9 cellular contexts compared by ENCODE assay signal in the genomic region with DNA sequence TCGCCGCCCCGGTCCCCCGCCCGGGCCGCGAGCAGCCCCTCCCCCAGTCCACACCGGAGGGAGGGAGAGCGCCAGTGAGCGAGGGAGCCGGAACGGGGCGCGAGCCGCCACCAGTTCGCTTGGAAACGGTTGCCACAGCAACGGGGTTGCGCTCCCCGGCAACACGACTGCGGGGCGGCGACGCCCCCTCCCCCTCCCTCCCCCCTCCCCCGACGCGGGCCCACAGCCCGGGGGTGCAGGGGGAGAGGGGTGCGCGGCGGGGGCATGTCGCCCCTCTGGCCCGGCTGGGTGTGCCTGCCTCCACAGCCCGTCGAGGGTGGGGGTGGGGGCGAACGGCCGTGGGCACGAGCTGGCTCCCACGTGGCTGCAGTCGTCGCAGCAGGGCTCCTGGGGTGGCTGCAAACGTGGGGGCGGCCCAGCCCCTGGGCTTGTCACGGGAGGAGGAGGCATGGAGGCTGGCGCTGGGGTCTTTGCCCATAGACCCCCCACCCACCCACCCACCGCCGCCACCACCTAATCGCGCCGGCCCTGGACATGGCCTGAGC. TPM values are rescaled to one million over a fixed set of nuclear protein-coding genes. Genes with fewer than 3 reads are reported as not detected.
A peak's percentile ranks its signal among the peaks of the same experiment; 100 is the strongest.
DNase-seq lines count a peak whose midpoint lies in the region; ATAC-seq, FAIRE-seq and TF ChIP-seq lines count a peak whose summit lies in the region.
"Had no signal": no experiment of that assay in that cellular context is flagged by ENCODE, and none has a peak within 500 bp of the region (broad histone marks: within the 10 kb centered on the region; RNA-seq: fewer than 3 reads in every experiment).

No MANE protein-coding gene starts in this region.

- peak overlapping the region; percentile 84 for H3K9ac ChIP-seq in GM23248
- H3K9ac ChIP-seq in K562 (ENCODE audit: insufficient read depth in 1 of 2, low read depth in 2 of 2, low read length in 2 of 2), result peak overlapping the region; percentile 53 to 95; a peak in 3 of 4 replicates

- BruUV-seq in K562 (replicated peaks; lab: Mats Ljungman, UMichigan), result no TSS peak

- no peak for TF ChIP-seq RAD21 in K562 (CRISPR knock-in tag; conservative IDR thresholded peaks at IDR 0.05 in 1 of 2, IDR thresholded peaks at IDR 0.05 in 1 of 2)

- H3K27me3 ChIP-seq in GM23248 (replicated peaks; ENCODE audit: insufficient read depth), result no peaks in the 10 kb centered on the region
- H3K27me3 ChIP-seq in K562 (ENCODE audit: control insufficient read depth in 2 of 2, insufficient read depth in 2 of 2, low read length in 2 of 2), result no peaks in the 10 kb centered on the region
- H3K27me3 ChIP-seq in spleen (replicated peaks in 1 of 7), result peaks cover 0 to 32% (median 0%) of the 10 kb centered on the region in 7 donors

- DNase-seq in GDM1 (lab: John Stamatoyannopoulos, UW) (peak; percentile 35), GM23248 (peak; percentile 76), LHCN-M2 (ENCODE audit: low read depth) (peak; percentile 48), T-helper 2 cell (peak; percentile 42 to 86 (median 74)), K562 (ENCODE audit: extremely low read depth in 1 of 4, low spot score in 3 of 4) (peak; percentile 78 to 81 (median 80)), spleen (peak; percentile 92)

- H3K4me1 ChIP-seq in GM23248 (ENCODE audit: insufficient read depth) (peaks cover 13% of the 10 kb centered on the region), K562 (replicated peaks in 1 of 2; ENCODE audit: control insufficient read depth in 2 of 2, insufficient read depth in 2 of 2, low read length in 2 of 2) (peaks cover 19 to 47% of the 10 kb centered on the region in 2 experiments), spleen (peaks cover 15 to 77% (median 48%) of the 10 kb centered on the region in 6 donors)

- in situ Hi-C loops in GM23248 (cut with MboI) (no loop called here), K562 (cut with MboI) (loop anchor here (5.0 kb wide), 1 partner anchor 55 kb away; no protein-coding TSS in a partner anchor)

- H3F3A ChIP-seq in GM23248 (ENCODE audit: insufficient read depth), result peaks cover 21% of the 10 kb centered on the region

- no peaks in the 10 kb centered on the region for H4K20me1 ChIP-seq in GM23248 (ENCODE audit: insufficient read depth)
- peaks cover 25% of the 10 kb centered on the region for H4K20me1 ChIP-seq in K562 (replicated peaks; ENCODE audit: control insufficient read depth, insufficient read depth, low read length)

- H3K79me2 ChIP-seq in GM23248 (ENCODE audit: insufficient read depth), result no peaks in the 10 kb centered on the region
- no peaks in the 10 kb centered on the region for H3K79me2 ChIP-seq in K562 (ENCODE audit: control insufficient read depth, insufficient read depth, low read length)

- TF ChIP-seq CTCF in K562 (IDR thresholded peaks at IDR 0.05 in 2 of 3, conservative IDR thresholded peaks at IDR 0.05 in 1 of 3; ENCODE audit: insufficient read depth in 2 of 3, low read depth in 1 of 3, low read length in 3 of 3), result no peak
- no peak for TF ChIP-seq CTCF in spleen (IDR thresholded peaks at IDR 0.05 in 8 of 11, conservative IDR thresholded peaks at IDR 0.05 in 3 of 11)

- intact Hi-C loops in K562 (cut with micrococcal nuclease) (loop anchor here (2.0 kb wide), 1 partner anchor 332 kb away; no protein-coding TSS in a partner anchor), spleen (cut with DNase I; ENCODE audit: low total_unique reads) (no loop called here)

- TF ChIP-seq EP300 in K562 (IDR thresholded peaks at IDR 0.05; ENCODE audit: low read length), result no peak

- H3K4me3 ChIP-seq in GM23248 (peak overlapping the region; percentile 73), K562 (peak overlapping the region; percentile 62), iPS-18c (ENCODE audit: insufficient read depth, low read depth, low read length) (peak overlapping the region; percentile 72), spleen (peak overlapping the region; percentile 41 to 83 (median 55))

- peaks cover 3% of the 10 kb centered on the region for H3K9me1 ChIP-seq in K562 (ENCODE audit: control insufficient read depth, insufficient read depth, low read length)

- no peak for FAIRE-seq in K562 (lab: Jason Lieb, UNC)
- FAIRE-seq: endometrium had no signal

- POLR2A ChIA-PET in K562 (lab: Yijun Ruan, JAX), result interaction anchor here (1.2 to 11.8 kb wide), 5 partner anchors 10 to 45 kb away, joined by 4 to 210 read pairs (median 10); a partner anchor contains a TSS

- H3K9me3 ChIP-seq in GM23248 (ENCODE audit: low read depth) (no peaks in the 10 kb centered on the region), K562 (replicated peaks; ENCODE audit: control insufficient read depth, insufficient read depth, low read depth, low read length) (no peaks in the 10 kb centered on the region), iPS-18c (ENCODE audit: control insufficient read depth, insufficient read depth, low read length) (peaks cover 4% of the 10 kb centered on the region), spleen (no peaks in the 10 kb centered on the region)

- H3K4me2 ChIP-seq in GM23248 (ENCODE audit: unreplicated experiment) (peak overlapping the region; percentile 69), K562 (ENCODE audit: insufficient read depth, low read length) (peak overlapping the region; percentile 81; the same call in 1 of the 2 replicates)

- 0 to 3% methylated on average over 5 to 24 of the region's 52 CpGs for WGBS in GM23248 (ENCODE audit: low coverage in 1 of 2, low lambda C conversion rate in 2 of 2, missing lambda C conversion rate in 2 of 2), 2 experiments
- WGBS in K562 (ENCODE audit: insufficient coverage, low coverage, missing lambda C conversion rate), result 15% methylated on average over 6 of the region's 52 CpGs
- 0 to 3% (median 0%) methylated on average over 4 to 46 of the region's 52 CpGs for WGBS in spleen, 5 donors

- H3K27ac ChIP-seq in GM23248, result peak overlapping the region; percentile 27
- peak overlapping the region; percentile 59; the same call in 1 of the 3 replicates for H3K27ac ChIP-seq in K562 (ENCODE audit: extremely low read depth, low read depth, low read length)
- peak overlapping the region in 7 of 8 donors; percentile 67 to 88 (median 79) for H3K27ac ChIP-seq in spleen

- H3K36me3 ChIP-seq in GM23248 (ENCODE audit: low read depth) (no peaks in the 10 kb centered on the region), K562 (ENCODE audit: control insufficient read depth, insufficient read depth, low read length) (peaks cover 11% of the 10 kb centered on the region; the same call in 1 of the 3 replicates), spleen (peaks cover 0 to 21% (median 11%) of the 10 kb centered on the region in 6 donors)

- no peaks in the 10 kb centered on the region for H3K9me2 ChIP-seq in GM23248 (ENCODE audit: insufficient read depth)

- TF ChIP-seq POLR2A in K562 (conservative IDR thresholded peaks at IDR 0.05) (no peak), spleen (IDR thresholded peaks at IDR 0.05) (no peak)

- ATAC-seq in K562 (peak; percentile 21), GM18873 (IDR thresholded peaks at IDR 0.05; ENCODE audit: low FRiP score, unreplicated experiment) (no peak)

- CTCF ChIA-PET in K562 (lab: Yijun Ruan, JAX; ENCODE audit: low intra/inter-chr PET ratio), result interaction anchor here (1.9 kb wide), 1 partner anchor 43 kb away, joined by 9 read pairs; no protein-coding TSS in a partner anchor

- H2AFZ ChIP-seq in GM23248 (peak overlapping the region; percentile 68; the same call in 1 of the 2 replicates), K562 (ENCODE audit: low read depth, low read length) (peak overlapping the region; percentile 44; the same call in 1 of the 2 replicates)

RNA-seq across cellular contexts. Expression of a gene that starts 0.5 kb away (rescaled TPM):
- total RNA-seq in GM23248 (2014; rRNA removed; shearing (Covaris generic)), result 23.9 and 24.8 TPM in 2 replicates
- 10.5 and 11.1 TPM in 2 replicates for polyA plus RNA-seq in GM23248 (2016; fragmentation: Nextera tagmentation; extraction: Ambion mirVana)
- 48.0 and 55.4 TPM in 2 replicates for total RNA-seq in LHCN-M2 (2014; rRNA removed)
- polyA plus RNA-seq in LHCN-M2 (2012), result 15.5 TPM
- 1.6 TPM in 1 of 2 replicates, not detected in the other for total RNA-seq in K562 (2011; cell fraction: chromatin; rRNA removed; ENCODE audit: low replicate concordance)
- total RNA-seq in K562 (2011; cell fraction: nucleolus; rRNA removed), result 3.3 and 4.7 TPM in 2 replicates
- total RNA-seq in K562 (2011; cell fraction: nucleoplasm; rRNA removed), result 1.0 and 1.9 TPM in 2 replicates
- 11.3 and 14.9 TPM in 2 replicates for total RNA-seq in K562 (2014; rRNA removed)
- not detected in 2 replicates for total RNA-seq in K562 (2014; rRNA removed; fragmentation: Illumina TruSeq; extraction: Trizol)
- 0.80 and 1.2 TPM in 2 replicates for total RNA-seq in K562 (2015; rRNA removed; fragmentation: Illumina TruSeq; extraction: Trizol)
- 9.7 and 10.4 TPM in 2 replicates for total RNA-seq in K562 (2021)
- polyA plus RNA-seq in K562 (2011; rRNA removed), result 0.92 and 1.0 TPM in 2 replicates
- polyA plus RNA-seq in K562 (2011; cell fraction: cytosol; rRNA removed), result 3.5 and 22.1 TPM in 2 replicates
- 3.3 and 7.7 TPM in 2 replicates for polyA plus RNA-seq in K562 (2011; cell fraction: nucleus; rRNA removed)
- polyA plus RNA-seq in K562 (2012), result 2.3 and 4.3 TPM in 2 replicates
- 0.24 TPM in 1 of 2 replicates, not detected in the other for polyA plus RNA-seq in K562 (2014; fragmentation: Illumina TruSeq; extraction: Trizol)
- polyA plus RNA-seq in K562 (2014; fragmentation: Nextera tagmentation; extraction: Ambion mirVana), result not detected
- 10.9 and 11.2 TPM in 2 replicates for polyA plus RNA-seq in K562 (2014; rRNA removed)
- not detected in 2 replicates for polyA minus RNA-seq in K562 (2011; rRNA and poly(A)+ RNA removed)
- 3.3 and 6.1 TPM in 2 replicates for polyA minus RNA-seq in K562 (2011; cell fraction: cytosol; rRNA and poly(A)+ RNA removed)
- polyA minus RNA-seq in K562 (2011; cell fraction: nucleus; rRNA and poly(A)+ RNA removed), result 2.1 and 2.6 TPM in 2 replicates
- 1 to 10 TPM in 6 of 7 donors, not detected in 1; 2.6 to 5.3 (median 4.7) TPM for total RNA-seq in spleen
- 1 to 10 TPM; 1.7 to 5.7 (median 3.9) TPM for polyA plus RNA-seq in spleen

RNA-seq across cellular contexts. Expression of a gene that starts 20.7 kb away (rescaled TPM):
- total RNA-seq in GM23248 (2014; rRNA removed; shearing (Covaris generic)), result 17.3 and 30.4 TPM in 2 replicates
- polyA plus RNA-seq in GM23248 (2016; fragmentation: Nextera tagmentation; extraction: Ambion mirVana) (7.7 and 13.5 TPM in 2 replicates), K562 (2011; rRNA removed) (44.1 and 44.5 TPM in 2 replicates), K562 (2014; fragmentation: Illumina TruSeq; extraction: Trizol) (39.2 and 69.3 TPM in 2 replicates), K562 (2014; fragmentation: Nextera tagmentation; extraction: Ambion mirVana) (1 to 10 TPM in 1 of 2 experiments, under 1 TPM in 1; 0.63 to 1.8 TPM), K562 (2014; rRNA removed) (69.0 and 80.4 TPM in 2 replicates), spleen (10 to 100 TPM; 45.7 to 75.9 (median 55.3) TPM)
- total RNA-seq in LHCN-M2 (2014; rRNA removed) (23.8 TPM in 2 replicates), K562 (2014; rRNA removed) (89.8 and 100 TPM in 2 replicates), K562 (2014; rRNA removed; fragmentation: Illumina TruSeq; extraction: Trizol) (31.2 and 35.7 TPM in 2 replicates), K562 (2015; rRNA removed; fragmentation: Illumina TruSeq; extraction: Trizol) (54.0 and 54.1 TPM in 2 replicates), K562 (2021) (114 and 122 TPM in 2 replicates), spleen (100 to 1,000 TPM; 114 to 170 (median 149) TPM)
- 22.7 TPM for polyA plus RNA-seq in LHCN-M2 (2012)
- total RNA-seq in K562 (2011; cell fraction: chromatin; rRNA removed; ENCODE audit: low replicate concordance), result 102 and 350 TPM in 2 replicates
- 191 and 204 TPM in 2 replicates for total RNA-seq in K562 (2011; cell fraction: nucleolus; rRNA removed)
- total RNA-seq in K562 (2011; cell fraction: nucleoplasm; rRNA removed), result 94.0 and 133 TPM in 2 replicates
- polyA plus RNA-seq in K562 (2011; cell fraction: cytosol; rRNA removed), result 40.2 and 83.8 TPM in 2 replicates
- 80.9 and 141 TPM in 2 replicates for polyA plus RNA-seq in K562 (2011; cell fraction: nucleus; rRNA removed)
- 66.8 and 81.9 TPM in 2 replicates for polyA plus RNA-seq in K562 (2012)
- polyA minus RNA-seq in K562 (2011; rRNA and poly(A)+ RNA removed), result 60.4 and 79.9 TPM in 2 replicates
- 53.3 and 59.0 TPM in 2 replicates for polyA minus RNA-seq in K562 (2011; cell fraction: cytosol; rRNA and poly(A)+ RNA removed)
- 78.6 and 92.6 TPM in 2 replicates for polyA minus RNA-seq in K562 (2011; cell fraction: nucleus; rRNA and poly(A)+ RNA removed)

RNA-seq across cellular contexts. Expression of a gene that starts 26.3 kb away (rescaled TPM):
- 224 and 257 TPM in 2 replicates for total RNA-seq in GM23248 (2014; rRNA removed; shearing (Covaris generic))
- 160 and 163 TPM in 2 replicates for polyA plus RNA-seq in GM23248 (2016; fragmentation: Nextera tagmentation; extraction: Ambion mirVana)
- total RNA-seq in LHCN-M2 (2014; rRNA removed), result 210 and 233 TPM in 2 replicates
- polyA plus RNA-seq in LHCN-M2 (2012), result 245 TPM
- 62.9 and 114 TPM in 2 replicates for total RNA-seq in K562 (2011; cell fraction: chromatin; rRNA removed; ENCODE audit: low replicate concordance)
- total RNA-seq in K562 (2011; cell fraction: nucleolus; rRNA removed), result 51.0 and 54.6 TPM in 2 replicates
- total RNA-seq in K562 (2011; cell fraction: nucleoplasm; rRNA removed), result 24.9 and 46.2 TPM in 2 replicates
- 72.9 and 87.2 TPM in 2 replicates for total RNA-seq in K562 (2014; rRNA removed)
- 11.7 and 12.3 TPM in 2 replicates for total RNA-seq in K562 (2014; rRNA removed; fragmentation: Illumina TruSeq; extraction: Trizol)
- 27.9 and 33.0 TPM in 2 replicates for total RNA-seq in K562 (2015; rRNA removed; fragmentation: Illumina TruSeq; extraction: Trizol)
- total RNA-seq in K562 (2021), result 78.9 and 84.3 TPM in 2 replicates
- polyA plus RNA-seq in K562 (2011; rRNA removed), result 34.3 and 44.2 TPM in 2 replicates
- polyA plus RNA-seq in K562 (2011; cell fraction: cytosol; rRNA removed), result 21.2 and 83.9 TPM in 2 replicates
- 142 and 188 TPM in 2 replicates for polyA plus RNA-seq in K562 (2011; cell fraction: nucleus; rRNA removed)
- polyA plus RNA-seq in K562 (2012), result 44.7 and 45.1 TPM in 2 replicates
- 22.1 and 54.4 TPM in 2 replicates for polyA plus RNA-seq in K562 (2014; fragmentation: Illumina TruSeq; extraction: Trizol)
- polyA plus RNA-seq in K562 (2014; fragmentation: Nextera tagmentation; extraction: Ambion mirVana), result under 1 TPM; 0.25 to 0.34 TPM
- 53.2 and 81.8 TPM in 2 replicates for polyA plus RNA-seq in K562 (2014; rRNA removed)
- 20.0 and 24.6 TPM in 2 replicates for polyA minus RNA-seq in K562 (2011; rRNA and poly(A)+ RNA removed)
- 26.6 and 37.0 TPM in 2 replicates for polyA minus RNA-seq in K562 (2011; cell fraction: cytosol; rRNA and poly(A)+ RNA removed)
- polyA minus RNA-seq in K562 (2011; cell fraction: nucleus; rRNA and poly(A)+ RNA removed), result 30.0 and 61.5 TPM in 2 replicates
- 10 to 100 TPM; 13.0 to 26.5 (median 17.6) TPM for total RNA-seq in spleen
- 10 to 100 TPM in 1 of 3 donors, 1 to 10 TPM in 2; 6.8 to 16.3 (median 7.6) TPM for polyA plus RNA-seq in spleen

RNA-seq across cellular contexts. Expression of a gene that starts 37.8 kb away (rescaled TPM):
- total RNA-seq in GM23248 (2014; rRNA removed; shearing (Covaris generic)), result 0.43 and 1.3 TPM in 2 replicates
- 1.2 and 1.8 TPM in 2 replicates for polyA plus RNA-seq in GM23248 (2016; fragmentation: Nextera tagmentation; extraction: Ambion mirVana)
- total RNA-seq in LHCN-M2 (2014; rRNA removed), result 3.1 and 3.6 TPM in 2 replicates
- 1.6 TPM for polyA plus RNA-seq in LHCN-M2 (2012)
- total RNA-seq in K562 (2011; cell fraction: chromatin; rRNA removed; ENCODE audit: low replicate concordance), result 2.4 and 7.8 TPM in 2 replicates
- total RNA-seq in K562 (2011; cell fraction: nucleolus; rRNA removed), result 12.2 and 13.2 TPM in 2 replicates
- total RNA-seq in K562 (2011; cell fraction: nucleoplasm; rRNA removed), result 5.8 and 6.0 TPM in 2 replicates
- total RNA-seq in K562 (2014; rRNA removed), result 13.8 and 23.9 TPM in 2 replicates
- 0.80 and 1.1 TPM in 2 replicates for total RNA-seq in K562 (2014; rRNA removed; fragmentation: Illumina TruSeq; extraction: Trizol)
- 3.6 and 4.7 TPM in 2 replicates for total RNA-seq in K562 (2015; rRNA removed; fragmentation: Illumina TruSeq; extraction: Trizol)
- total RNA-seq in K562 (2021), result 18.3 and 22.6 TPM in 2 replicates
- polyA plus RNA-seq in K562 (2011; rRNA removed), result 6.1 and 9.7 TPM in 2 replicates
- 11.4 and 33.1 TPM in 2 replicates for polyA plus RNA-seq in K562 (2011; cell fraction: cytosol; rRNA removed)
- polyA plus RNA-seq in K562 (2011; cell fraction: nucleus; rRNA removed), result 19.4 and 31.1 TPM in 2 replicates
- 15.5 and 16.0 TPM in 2 replicates for polyA plus RNA-seq in K562 (2012)
- 0.59 and 2.7 TPM in 2 replicates for polyA plus RNA-seq in K562 (2014; fragmentation: Illumina TruSeq; extraction: Trizol)
- 1 to 10 TPM in 1 of 2 experiments, under 1 TPM in 1; 0.91 to 1.3 TPM for polyA plus RNA-seq in K562 (2014; fragmentation: Nextera tagmentation; extraction: Ambion mirVana)
- polyA plus RNA-seq in K562 (2014; rRNA removed), result 14.3 and 14.9 TPM in 2 replicates
- 0.63 and 1.6 TPM in 2 replicates for polyA minus RNA-seq in K562 (2011; rRNA and poly(A)+ RNA removed)
- polyA minus RNA-seq in K562 (2011; cell fraction: cytosol; rRNA and poly(A)+ RNA removed), result 8.3 and 17.7 TPM in 2 replicates
- polyA minus RNA-seq in K562 (2011; cell fraction: nucleus; rRNA and poly(A)+ RNA removed), result 3.9 and 6.0 TPM in 2 replicates
- 1 to 10 TPM in 3 of 7 donors, under 1 TPM in 4; 0.60 to 1.7 (median 0.94) TPM for total RNA-seq in spleen
- polyA plus RNA-seq in spleen, result 1 to 10 TPM; 1.1 to 2.3 (median 1.3) TPM

RNA-seq across cellular contexts. Expression of a gene that starts 46.7 kb away (rescaled TPM):
- not detected in 2 replicates for total RNA-seq in GM23248 (2014; rRNA removed; shearing (Covaris generic))
- polyA plus RNA-seq in GM23248 (2016; fragmentation: Nextera tagmentation; extraction: Ambion mirVana) (not detected in 2 replicates), K562 (2011; rRNA removed) (not detected in 2 replicates), K562 (2014; fragmentation: Illumina TruSeq; extraction: Trizol) (not detected in 2 replicates), K562 (2014; fragmentation: Nextera tagmentation; extraction: Ambion mirVana) (not detected), K562 (2014; rRNA removed) (not detected in 2 replicates), spleen (not detected)
- total RNA-seq in LHCN-M2 (2014; rRNA removed) (not detected in 2 replicates), K562 (2014; rRNA removed) (not detected in 2 replicates), K562 (2014; rRNA removed; fragmentation: Illumina TruSeq; extraction: Trizol) (not detected in 2 replicates), K562 (2015; rRNA removed; fragmentation: Illumina TruSeq; extraction: Trizol) (not detected in 2 replicates), K562 (2021) (not detected in 2 replicates), spleen (not detected)
- not detected for polyA plus RNA-seq in LHCN-M2 (2012)
- total RNA-seq in K562 (2011; cell fraction: chromatin; rRNA removed; ENCODE audit: low replicate concordance), result not detected in 2 replicates
- not detected in 2 replicates for total RNA-seq in K562 (2011; cell fraction: nucleolus; rRNA removed)
- total RNA-seq in K562 (2011; cell fraction: nucleoplasm; rRNA removed), result not detected in 2 replicates
- polyA plus RNA-seq in K562 (2011; cell fraction: cytosol; rRNA removed), result not detected in 2 replicates
- not detected in 2 replicates for polyA plus RNA-seq in K562 (2011; cell fraction: nucleus; rRNA removed)
- not detected in 2 replicates for polyA plus RNA-seq in K562 (2012)
- not detected in 2 replicates for polyA minus RNA-seq in K562 (2011; rRNA and poly(A)+ RNA removed)
- not detected in 2 replicates for polyA minus RNA-seq in K562 (2011; cell fraction: cytosol; rRNA and poly(A)+ RNA removed)
- polyA minus RNA-seq in K562 (2011; cell fraction: nucleus; rRNA and poly(A)+ RNA removed), result 0.67 TPM in 1 of 2 replicates, not detected in the other

Comparison
In these comparisons a context has a peak if more than half of its experiments do, and no peak if none do; other contexts are left out.
1. DNase-seq: peak in every context shown above with its lines; median percentile 92 in spleen; 80 in K562; 76 in GM23248; 74 in T-helper 2 cell; 48 in LHCN-M2; 35 in GDM1.
2. H3K27ac ChIP-seq: peak in every context shown above with its lines; median percentile 79 in spleen; 59 in K562; 27 in GM23248.